Comparison of ENCODE assay signal across 5 cellular contexts in genomic region chr2:158290225-158290624, GRCh38.
"Had no signal": no experiment of that assay in that cellular context is flagged by ENCODE, and none has a peak within 500 bp of the region (broad histone marks: within the 10 kb centered on the region; RNA-seq: fewer than 3 reads in every experiment).

No MANE protein-coding gene starts in this region.

- H3K4me2 ChIP-seq: GM23338 had no signal

- H3K4me3 ChIP-seq: GM23338, K562 had no signal

- DNase-seq: H9, HCEC 1CT, IMR-90 had no signal

- H2AFZ ChIP-seq: GM23338 had no signal
